In the genomic region with DNA sequence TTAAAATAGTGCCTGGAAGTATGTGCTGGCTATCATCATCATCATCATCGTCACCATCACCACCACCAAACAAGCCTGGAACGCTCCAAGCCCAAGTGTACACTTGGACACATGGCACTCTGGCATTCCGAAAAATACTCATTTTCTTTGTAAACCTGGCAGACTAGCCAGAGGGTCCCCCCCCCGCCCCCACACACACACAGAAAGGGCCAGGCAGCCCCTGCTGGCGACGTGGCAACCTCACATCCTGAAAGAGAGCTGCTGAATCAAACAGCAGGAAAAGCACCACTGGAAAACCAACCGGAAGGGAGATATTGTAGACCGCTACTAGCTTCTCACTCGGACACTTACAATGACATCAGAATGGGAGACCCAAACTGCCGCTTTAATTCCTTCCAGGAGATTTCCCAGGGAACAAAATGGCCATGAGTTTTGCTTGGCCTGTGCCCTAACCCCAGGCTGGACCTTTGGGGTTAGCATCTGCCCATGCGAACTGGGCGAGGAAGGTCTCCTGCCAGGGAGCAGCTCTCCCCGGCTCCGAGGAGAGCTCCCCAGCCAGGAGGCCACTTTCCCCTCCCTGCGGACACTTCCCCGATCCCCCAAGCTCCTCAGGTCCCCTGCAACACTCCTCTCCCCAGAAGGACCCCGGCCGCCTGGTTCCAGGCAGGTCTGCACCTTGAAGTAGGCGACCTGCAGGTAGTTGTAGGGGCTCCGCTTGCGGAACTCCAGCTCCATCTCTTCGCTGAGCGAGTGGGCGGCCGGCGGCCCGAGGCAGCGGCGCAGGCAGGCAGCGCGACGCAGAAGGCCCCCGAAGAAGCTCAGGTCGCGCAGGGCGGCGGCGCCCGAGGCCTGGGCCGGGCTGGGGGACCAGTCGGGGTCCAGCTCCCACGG, we compare ENCODE assay signal across 9 cellular contexts. TPM values are rescaled to one million over a fixed set of nuclear protein-coding genes. Genes with fewer than 3 reads are reported as not detected.
DNase-seq lines count a peak whose midpoint lies in the region; ATAC-seq and TF ChIP-seq lines count a peak whose summit lies in the region.
"Had no signal": no experiment of that assay in that cellular context is flagged by ENCODE, and none has a peak within 500 bp of the region (broad histone marks: within the 10 kb centered on the region; RNA-seq: fewer than 3 reads in every experiment).

No MANE protein-coding gene starts in this region.

- H3K4me3 Mint-ChIP-seq in activated T-helper 17 cell treated with anti-CD3 and anti-CD28 coated beads, Interleukin-2, amount 50 U/mL, for 72 hours = no peak overlapping the region
- H3K4me3 Mint-ChIP-seq: activated naive CD8-positive, alpha-beta T cell had no signal

- H3K9me3 Mint-ChIP-seq in activated T-helper 17 cell treated with anti-CD3 and anti-CD28 coated beads, Interleukin-2, amount 50 U/mL, for 72 hours = no peaks in the 10 kb centered on the region

- H3K36me3 ChIP-seq in ovary = no peaks in the 10 kb centered on the region
- H3K36me3 ChIP-seq in vagina = no peaks in the 10 kb centered on the region

- peaks cover 40% of the 10 kb centered on the region for H3K36me3 Mint-ChIP-seq in activated T-helper 17 cell treated with anti-CD3 and anti-CD28 coated beads, Interleukin-2, amount 50 U/mL, for 72 hours (ENCODE audit: low read depth)

- TF ChIP-seq CTCF in ovary (IDR thresholded peaks at IDR 0.05) (peak in 1 of 3 donors; percentile 23), vagina (IDR thresholded peaks at IDR 0.05) (peak in 2 of 3 experiments; percentile 25 to 29)

- H3K9me3 ChIP-seq in ovary (no peaks in the 10 kb centered on the region), vagina (no peaks in the 10 kb centered on the region)

- H3K4me3 ChIP-seq in ovary (peak overlapping the region; percentile 81), vagina (peak overlapping the region; percentile 78 to 85)

- no peak for TF ChIP-seq POLR2A in ovary (IDR thresholded peaks at IDR 0.05)
- TF ChIP-seq POLR2A in vagina (IDR thresholded peaks at IDR 0.05) = no peak

- no peak for TF ChIP-seq EP300 in ovary (IDR thresholded peaks at IDR 0.05)

- DNase-seq in COLO829 (ENCODE audit: low spot score) (peak; percentile 58), NCI-H82 (lab: John Stamatoyannopoulos, UW) (peak; percentile 83), globus pallidus (ENCODE audit: low spot score) (peak; percentile 36), ovary (peak; percentile 36 to 54 (median 47)), vagina (ENCODE audit: extremely low spot score in 2 of 2) (no peak)

- H3K27ac ChIP-seq in ovary (peak overlapping the region; percentile 67 to 80), vagina (peak overlapping the region; percentile 87)

- H3K4me1 Mint-ChIP-seq in activated T-helper 17 cell treated with anti-CD3 and anti-CD28 coated beads, Interleukin-2, amount 50 U/mL, for 72 hours = peaks cover 10% of the 10 kb centered on the region

- ATAC-seq in GM19395 (IDR thresholded peaks at IDR 0.05; ENCODE audit: unreplicated experiment) = peak; percentile 23
- ATAC-seq in HG03460 (IDR thresholded peaks at IDR 0.05; ENCODE audit: unreplicated experiment) = peak; percentile 19
- peak; percentile 34 for ATAC-seq in activated T-helper 17 cell treated with anti-CD3 and anti-CD28 coated beads, Interleukin-2, amount 50 U/mL, for 72 hours (replicated peaks)

- intact Hi-C loops in ovary (cut with DNase I) = loop anchor here in 3 of 4 donors (10.0 kb wide), 3 partner anchors 49 to 159 kb away; a partner anchor contains a TSS
- intact Hi-C loops in vagina (cut with DNase I) = loop anchor here (5.0 kb wide), 1 partner anchor 84 kb away; a partner anchor contains a TSS

- H3K27ac Mint-ChIP-seq in activated T-helper 17 cell treated with anti-CD3 and anti-CD28 coated beads, Interleukin-2, amount 50 U/mL, for 72 hours = no peak overlapping the region

- H3K4me1 ChIP-seq in ovary (ENCODE audit: insufficient read depth) = peaks cover 9% of the 10 kb centered on the region
- peaks cover 51% of the 10 kb centered on the region for H3K4me1 ChIP-seq in vagina

- H3K27me3 ChIP-seq in ovary = no peaks in the 10 kb centered on the region
- H3K27me3 ChIP-seq in vagina = no peaks in the 10 kb centered on the region

- 1% methylated on average over 28 to 42 of the region's 42 CpGs for WGBS in ovary, 3 donors

- no peaks in the 10 kb centered on the region for H3K27me3 Mint-ChIP-seq in activated T-helper 17 cell treated with anti-CD3 and anti-CD28 coated beads, Interleukin-2, amount 50 U/mL, for 72 hours
- H3K27me3 Mint-ChIP-seq: activated naive CD8-positive, alpha-beta T cell had no signal

RNA-seq across cellular contexts. Expression of a gene that starts 0.8 kb away (rescaled TPM):
- 10 to 100 TPM; 24.5 to 33.4 TPM for total RNA-seq in activated T-helper 17 cell treated with anti-CD3 and anti-CD28 coated beads, Interleukin-2, amount 50 U/mL, for 72 hours
- total RNA-seq in ovary = 10 to 100 TPM; 22.5 to 47.0 (median 39.4) TPM
- polyA plus RNA-seq in ovary = 10 to 100 TPM; 33.2 to 40.7 TPM
- total RNA-seq in vagina = 40.5 TPM

RNA-seq across cellular contexts. Expression of a gene that starts 1.0 kb away (rescaled TPM):
- total RNA-seq in activated T-helper 17 cell treated with anti-CD3 and anti-CD28 coated beads, Interleukin-2, amount 50 U/mL, for 72 hours = 10 to 100 TPM in 1 of 2 donors, 1 to 10 TPM in 1; 6.5 to 10.7 TPM
- 10 to 100 TPM in 1 of 7 donors, 1 to 10 TPM in 6; 1.3 to 10.1 (median 5.8) TPM for total RNA-seq in ovary
- 10 to 100 TPM in 1 of 2 donors, 1 to 10 TPM in 1; 3.7 to 13.6 TPM for polyA plus RNA-seq in ovary
- total RNA-seq in vagina = 3.2 TPM

RNA-seq across cellular contexts. Expression of a gene that starts 18.7 kb away (rescaled TPM):
- total RNA-seq in activated T-helper 17 cell treated with anti-CD3 and anti-CD28 coated beads, Interleukin-2, amount 50 U/mL, for 72 hours = 1 to 10 TPM in 1 of 2 donors, under 1 TPM in 1; 0.15 to 2.8 TPM
- total RNA-seq in ovary (under 1 TPM in 4 of 7 donors, not detected in 3; 0.12 to 0.62 (median 0.55) TPM), vagina (not detected)
- under 1 TPM; 0.07 TPM for polyA plus RNA-seq in ovary

RNA-seq across cellular contexts. Expression of a gene that starts 26.0 kb away (rescaled TPM):
- total RNA-seq in activated T-helper 17 cell treated with anti-CD3 and anti-CD28 coated beads, Interleukin-2, amount 50 U/mL, for 72 hours = not detected
- total RNA-seq in ovary = under 1 TPM in 2 of 7 donors, not detected in 5; 0.24 to 0.52 TPM
- polyA plus RNA-seq in ovary = under 1 TPM in 1 of 2 donors, not detected in 1; 0.07 TPM
- total RNA-seq in vagina = not detected

RNA-seq across cellular contexts. Expression of a gene that starts 50.8 kb away (rescaled TPM):
- total RNA-seq in activated T-helper 17 cell treated with anti-CD3 and anti-CD28 coated beads, Interleukin-2, amount 50 U/mL, for 72 hours = 1 to 10 TPM; 3.7 to 4.8 TPM
- total RNA-seq in ovary = 10 to 100 TPM in 1 of 7 donors, 1 to 10 TPM in 6; 3.2 to 10.6 (median 7.7) TPM
- polyA plus RNA-seq in ovary = 10 to 100 TPM in 1 of 2 donors, 1 to 10 TPM in 1; 5.0 to 12.8 TPM
- total RNA-seq in vagina = 9.3 TPM

Comparison
In these comparisons a context has a peak if more than half of its experiments do, and no peak if none do; other contexts are left out.
1. DNase-seq: peak in COLO829 (single experiment), NCI-H82 (single experiment), globus pallidus (single experiment) and ovary (5 of 5); none in vagina (0 of 2).
2. Peak in every context shown above with its lines, with median percentiles within 50 percentile points of each other: ATAC-seq.